ENCODE assay signal across 11 cellular contexts in genomic region chr16:69823831-69824563, GRCh38.
DNase-seq lines count a peak whose midpoint lies in the region; ATAC-seq and TF ChIP-seq lines count a peak whose summit lies in the region.
"Had no signal": no experiment of that assay in that cellular context is flagged by ENCODE, and none has a peak within 500 bp of the region (broad histone marks: within the 10 kb centered on the region; RNA-seq: fewer than 3 reads in every experiment).

No MANE protein-coding gene starts in this region.

- DNase-seq in GM10248 (ENCODE audit: extremely low spot score) (peak; percentile 81), left lung (no peak), HCEC 1CT (no peak), epidermal melanocyte (ENCODE audit: insufficient read length, low spot score) (no peak), SW 1271 (lab: John Stamatoyannopoulos, UW) (no peak)
- no peak for DNase-seq in activated T-cell treated with anti-CD3 and anti-CD28 coated beads, Interleukin-2, amount 50 U/mL, for 1 hour
- DNase-seq: cerebellar nuclear complex had no signal

- intact Hi-C loops in left lung (cut with DNase I) = no loop called here

- H3K4me3 ChIP-seq in left lung = no peak overlapping the region
- H3K4me3 ChIP-seq: skin epidermis had no signal

- TF ChIP-seq CTCF in GM10248 (IDR thresholded peaks at IDR 0.05; ENCODE audit: control extremely low read depth, extremely low read depth, low read depth, missing control alignments) (no peak), left lung (IDR thresholded peaks at IDR 0.05) (no peak)

- ATAC-seq in GM21381 (IDR thresholded peaks at IDR 0.05; ENCODE audit: unreplicated experiment) = peak; percentile 82
- ATAC-seq in HG03571 (IDR thresholded peaks at IDR 0.05; ENCODE audit: unreplicated experiment) = peak; percentile 79
- peak; percentile 9 for ATAC-seq in left lung

- H3K27me3 ChIP-seq in left lung = no peaks in the 10 kb centered on the region

- H3K36me3 ChIP-seq in left lung = peaks cover 0 to 18% of the 10 kb centered on the region in 2 donors

- peak overlapping the region; percentile 56 to 61 for H3K27ac ChIP-seq in left lung
- H3K27ac ChIP-seq: RWPE1 had no signal

- CTCF ChIA-PET in GM10248 (lab: Yijun Ruan, JAX) = interaction anchor here (1.0 to 2.3 kb wide), 5 partner anchors 8 to 106 kb away, joined by 3 to 6 read pairs (median 5); no protein-coding TSS in a partner anchor

- POLR2A ChIA-PET in GM10248 (lab: Yijun Ruan, JAX) = interaction anchor here (0.5 to 0.8 kb wide), 3 partner anchors 20 to 825 kb away, joined by 3 to 4 read pairs (median 4); no protein-coding TSS in a partner anchor

- H3K4me1 ChIP-seq in left lung = peaks cover 0 to 15% of the 10 kb centered on the region in 2 donors

- no peaks in the 10 kb centered on the region for H3K9me3 ChIP-seq in left lung

Comparison
In these comparisons a context has a peak if more than half of its experiments do, and no peak if none do; other contexts are left out.
1. ATAC-seq: peak in every context shown above with its lines; median percentile 82 in GM21381; 79 in HG03571; 9 in left lung.